ENCODE assay signal across 1 cellular context in the genomic region with DNA sequence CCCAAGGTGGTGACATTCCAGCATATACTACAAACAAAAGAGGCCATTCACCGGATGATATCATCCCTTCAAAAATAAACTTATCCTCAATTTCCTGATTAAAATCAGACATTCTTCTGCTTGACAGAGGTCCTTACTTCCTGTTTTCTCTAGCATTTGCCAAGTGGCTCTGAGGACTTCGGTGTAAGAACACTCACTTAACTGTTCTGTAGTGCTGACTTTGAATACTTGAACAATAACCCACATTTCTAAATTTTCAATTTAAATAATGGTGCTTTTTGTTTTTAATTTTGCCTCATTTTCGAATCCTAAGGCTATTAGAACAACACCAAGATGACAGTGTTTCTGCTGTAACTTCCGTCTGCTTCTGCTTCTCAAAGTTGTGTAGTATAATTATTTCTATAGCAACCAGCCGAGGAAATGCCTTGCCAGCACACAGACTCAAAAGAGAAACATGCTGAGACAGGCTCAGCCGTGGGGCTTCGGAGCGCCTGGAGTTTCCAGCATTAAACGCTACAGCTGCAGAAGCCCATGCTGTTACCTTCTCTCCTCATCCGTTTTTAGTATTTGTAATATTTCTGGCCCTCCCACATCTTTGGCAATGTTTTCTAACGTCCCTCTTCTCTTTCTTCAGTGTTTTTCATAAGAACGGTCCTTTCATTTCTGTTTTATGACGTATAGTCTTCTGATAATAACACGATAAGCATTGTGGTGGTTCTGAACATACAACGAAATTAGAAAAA.
TF ChIP-seq lines count a peak whose summit lies in the region.

No MANE protein-coding gene starts in this region.

TF ChIP-seq in GM23338, 12 proteins besides CTCF, POLR2A, EP300 and RAD21 (continued from another document):
- TF ChIP-seq, protein P1, sequence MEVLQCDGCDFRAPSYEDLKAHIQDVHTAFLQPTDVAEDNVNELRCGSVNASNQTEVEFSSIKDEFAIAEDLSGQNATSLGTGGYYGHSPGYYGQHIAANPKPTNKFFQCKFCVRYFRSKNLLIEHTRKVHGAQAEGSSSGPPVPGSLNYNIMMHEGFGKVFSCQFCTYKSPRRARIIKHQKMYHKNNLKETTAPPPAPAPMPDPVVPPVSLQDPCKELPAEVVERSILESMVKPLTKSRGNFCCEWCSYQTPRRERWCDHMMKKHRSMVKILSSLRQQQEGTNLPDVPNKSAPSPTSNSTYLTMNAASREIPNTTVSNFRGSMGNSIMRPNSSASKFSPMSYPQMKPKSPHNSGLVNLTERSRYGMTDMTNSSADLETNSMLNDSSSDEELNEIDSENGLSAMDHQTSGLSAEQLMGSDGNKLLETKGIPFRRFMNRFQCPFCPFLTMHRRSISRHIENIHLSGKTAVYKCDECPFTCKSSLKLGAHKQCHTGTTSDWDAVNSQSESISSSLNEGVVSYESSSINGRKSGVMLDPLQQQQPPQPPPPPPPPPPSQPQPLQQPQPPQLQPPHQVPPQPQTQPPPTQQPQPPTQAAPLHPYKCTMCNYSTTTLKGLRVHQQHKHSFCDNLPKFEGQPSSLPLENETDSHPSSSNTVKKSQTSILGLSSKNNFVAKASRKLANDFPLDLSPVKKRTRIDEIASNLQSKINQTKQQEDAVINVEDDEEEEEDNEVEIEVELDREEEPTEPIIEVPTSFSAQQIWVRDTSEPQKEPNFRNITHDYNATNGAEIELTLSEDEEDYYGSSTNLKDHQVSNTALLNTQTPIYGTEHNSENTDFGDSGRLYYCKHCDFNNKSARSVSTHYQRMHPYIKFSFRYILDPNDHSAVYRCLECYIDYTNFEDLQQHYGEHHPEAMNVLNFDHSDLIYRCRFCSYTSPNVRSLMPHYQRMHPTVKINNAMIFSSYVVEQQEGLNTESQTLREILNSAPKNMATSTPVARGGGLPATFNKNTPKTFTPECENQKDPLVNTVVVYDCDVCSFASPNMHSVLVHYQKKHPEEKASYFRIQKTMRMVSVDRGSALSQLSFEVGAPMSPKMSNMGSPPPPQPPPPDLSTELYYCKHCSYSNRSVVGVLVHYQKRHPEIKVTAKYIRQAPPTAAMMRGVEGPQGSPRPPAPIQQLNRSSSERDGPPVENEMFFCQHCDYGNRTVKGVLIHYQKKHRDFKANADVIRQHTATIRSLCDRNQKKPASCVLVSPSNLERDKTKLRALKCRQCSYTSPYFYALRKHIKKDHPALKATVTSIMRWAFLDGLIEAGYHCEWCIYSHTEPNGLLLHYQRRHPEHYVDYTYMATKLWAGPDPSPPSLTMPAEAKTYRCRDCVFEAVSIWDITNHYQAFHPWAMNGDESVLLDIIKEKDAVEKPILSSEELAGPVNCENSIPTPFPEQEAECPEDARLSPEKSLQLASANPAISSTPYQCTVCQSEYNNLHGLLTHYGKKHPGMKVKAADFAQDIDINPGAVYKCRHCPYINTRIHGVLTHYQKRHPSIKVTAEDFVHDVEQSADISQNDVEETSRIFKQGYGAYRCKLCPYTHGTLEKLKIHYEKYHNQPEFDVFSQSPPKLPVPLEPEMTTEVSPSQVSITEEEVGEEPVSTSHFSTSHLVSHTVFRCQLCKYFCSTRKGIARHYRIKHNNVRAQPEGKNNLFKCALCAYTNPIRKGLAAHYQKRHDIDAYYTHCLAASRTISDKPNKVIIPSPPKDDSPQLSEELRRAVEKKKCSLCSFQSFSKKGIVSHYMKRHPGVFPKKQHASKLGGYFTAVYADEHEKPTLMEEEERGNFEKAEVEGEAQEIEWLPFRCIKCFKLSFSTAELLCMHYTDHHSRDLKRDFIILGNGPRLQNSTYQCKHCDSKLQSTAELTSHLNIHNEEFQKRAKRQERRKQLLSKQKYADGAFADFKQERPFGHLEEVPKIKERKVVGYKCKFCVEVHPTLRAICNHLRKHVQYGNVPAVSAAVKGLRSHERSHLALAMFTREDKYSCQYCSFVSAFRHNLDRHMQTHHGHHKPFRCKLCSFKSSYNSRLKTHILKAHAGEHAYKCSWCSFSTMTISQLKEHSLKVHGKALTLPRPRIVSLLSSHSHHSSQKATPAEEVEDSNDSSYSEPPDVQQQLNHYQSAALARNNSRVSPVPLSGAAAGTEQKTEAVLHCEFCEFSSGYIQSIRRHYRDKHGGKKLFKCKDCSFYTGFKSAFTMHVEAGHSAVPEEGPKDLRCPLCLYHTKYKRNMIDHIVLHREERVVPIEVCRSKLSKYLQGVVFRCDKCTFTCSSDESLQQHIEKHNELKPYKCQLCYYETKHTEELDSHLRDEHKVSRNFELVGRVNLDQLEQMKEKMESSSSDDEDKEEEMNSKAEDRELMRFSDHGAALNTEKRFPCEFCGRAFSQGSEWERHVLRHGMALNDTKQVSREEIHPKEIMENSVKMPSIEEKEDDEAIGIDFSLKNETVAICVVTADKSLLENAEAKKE (CRISPR knock-in tag; IDR thresholded peaks at IDR 0.05): no peak
TF ChIP-seq in GM23338: peak in this region for 0.
